Comparison of ENCODE assay signal across 1 cellular context in the genomic region with DNA sequence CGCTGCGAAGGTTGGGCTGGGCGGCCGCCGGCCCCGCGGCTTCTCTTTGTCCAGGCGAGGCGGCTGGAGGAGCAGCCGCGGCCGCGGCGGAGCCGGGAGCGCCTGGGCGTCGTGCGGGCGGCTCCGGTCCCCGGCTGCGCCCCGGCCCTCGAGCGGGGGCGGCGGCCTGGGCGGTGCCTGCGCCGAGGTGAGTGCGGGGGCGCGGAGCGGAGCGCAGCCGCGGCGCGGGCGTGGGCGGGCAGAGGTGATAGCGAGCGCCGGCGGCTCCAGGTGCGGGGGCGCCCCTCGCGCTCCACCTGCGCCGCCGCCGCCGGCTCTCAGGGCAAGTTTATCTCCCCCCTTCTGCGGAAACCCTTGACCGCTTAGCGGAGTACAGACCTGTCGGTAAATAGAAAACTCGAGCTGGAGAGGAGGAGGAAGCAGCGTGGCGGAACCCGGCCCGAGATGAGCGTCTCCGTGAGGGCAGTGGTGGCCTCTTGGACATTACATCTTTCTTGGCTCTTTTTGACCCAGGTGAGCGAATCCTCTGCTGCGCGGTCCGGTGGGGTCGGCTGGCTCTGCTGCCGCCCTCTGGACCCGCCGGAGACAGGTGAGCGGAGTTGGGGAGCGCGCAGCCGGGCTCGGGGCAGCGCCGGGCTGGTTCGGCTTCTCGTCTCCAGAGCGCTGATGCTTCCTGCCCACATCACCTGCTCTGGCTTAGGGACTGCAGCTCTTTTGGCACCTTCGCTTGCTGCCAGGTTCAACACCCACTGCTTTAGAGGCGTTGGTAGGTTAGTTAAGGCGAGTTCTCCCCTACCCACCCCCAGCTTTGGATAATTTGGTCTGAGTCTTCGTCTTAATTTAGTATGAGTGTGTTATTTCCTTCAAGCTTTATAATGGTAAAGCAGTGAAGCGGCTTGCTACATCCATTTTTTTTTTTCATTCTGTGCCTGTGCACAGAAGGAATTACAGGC.
TF ChIP-seq lines count a peak whose summit lies in the region.

Gene MTUS2, plus strand, starts transcription at position 241 of the 953 bp plus-strand sequence.

TF ChIP-seq in SK-N-SH treated with all-trans-retinoic acid at 6 μM for 48 hours, 23 proteins besides CTCF, POLR2A, EP300 and RAD21 (continued from another document):
- TF ChIP-seq TOX (CRISPR knock-in tag; IDR thresholded peaks at IDR 0.05; ENCODE audit: borderline replicate concordance) (no peak), TCF4 (CRISPR knock-in tag; IDR thresholded peaks at IDR 0.05; ENCODE audit: borderline replicate concordance) (no peak), BACH2 (CRISPR knock-in tag; IDR thresholded peaks at IDR 0.05; ENCODE audit: borderline replicate concordance) (no peak), ZFP30 (CRISPR knock-in tag; IDR thresholded peaks at IDR 0.05) (no peak), ISL1 (CRISPR knock-in tag; IDR thresholded peaks at IDR 0.05) (no peak), ARNTL (CRISPR knock-in tag; IDR thresholded peaks at IDR 0.05; ENCODE audit: borderline replicate concordance, low read depth) (no peak)
